ENCODE assay signal across 11 cellular contexts in genomic region chr13:46795321-46795720, GRCh38. TPM values are rescaled to one million over a fixed set of nuclear protein-coding genes. Genes with fewer than 3 reads are reported as not detected.
DNase-seq lines count a peak whose midpoint lies in the region; ATAC-seq and TF ChIP-seq lines count a peak whose summit lies in the region.
"Had no signal": no experiment of that assay in that cellular context is flagged by ENCODE, and none has a peak within 500 bp of the region (broad histone marks: within the 10 kb centered on the region; RNA-seq: fewer than 3 reads in every experiment).

No MANE protein-coding gene starts in this region.

- peak overlapping the region; percentile 69 for H3K4me2 ChIP-seq in OCI-LY7 (ENCODE audit: low read length)

- intact Hi-C loops in OCI-LY7 (cut with micrococcal nuclease; ENCODE audit: unreplicated experiment), result no loop called here

- H3K9me3 ChIP-seq in OCI-LY7 (ENCODE audit: low read length), result no peaks in the 10 kb centered on the region

- peaks cover 17% of the 10 kb centered on the region for H3K4me1 ChIP-seq in OCI-LY7 (ENCODE audit: insufficient read depth, low read length, poor library complexity, severe bottlenecking)

- H3K9me3 Mint-ChIP-seq in progenitor cell of endocrine pancreas (ENCODE audit: low read depth), result no peaks in the 10 kb centered on the region

- CTCF ChIA-PET in OCI-LY7 (lab: Charles Lee; ENCODE audit: unreplicated experiment), result no interaction called here

- H3K27ac Mint-ChIP-seq in progenitor cell of endocrine pancreas, result no peak overlapping the region

- H3K27me3 Mint-ChIP-seq in progenitor cell of endocrine pancreas, result no peaks in the 10 kb centered on the region

- H3K9me2 ChIP-seq in OCI-LY7 (ENCODE audit: insufficient read depth, low read length), result no peaks in the 10 kb centered on the region

- no peak for ATAC-seq in HG03039 (IDR thresholded peaks at IDR 0.05; ENCODE audit: unreplicated experiment)

- H3K4me3 Mint-ChIP-seq in progenitor cell of endocrine pancreas (ENCODE audit: low read depth), result peak overlapping the region; percentile 56

- TF ChIP-seq CTCF in OCI-LY7 (conservative IDR thresholded peaks at IDR 0.05; ENCODE audit: low read length) (no peak), coronary artery (IDR thresholded peaks at IDR 0.05) (no peak), progenitor cell of endocrine pancreas (IDR thresholded peaks at IDR 0.05; ENCODE audit: unreplicated experiment) (no peak)

- POLR2A ChIA-PET in OCI-LY7 (lab: Charles Lee), result interaction anchor here (1.2 kb wide), 1 partner anchor 11 kb away, joined by 8 read pairs; no protein-coding TSS in a partner anchor

- H3K27ac ChIP-seq in OCI-LY7 (ENCODE audit: low read depth, low read length, poor library complexity, severe bottlenecking) (no peak overlapping the region), coronary artery (no peak overlapping the region)

- H2AFZ ChIP-seq in OCI-LY7 (ENCODE audit: low read length), result no peak overlapping the region

- H3K36me3 ChIP-seq in OCI-LY7 (ENCODE audit: insufficient read depth, low read length), result peaks cover 12% of the 10 kb centered on the region

- no TSS peak for BruUV-seq in OCI-LY7 (replicated peaks; lab: Mats Ljungman, UMichigan)

- DNase-seq in activated CD4-positive, alpha-beta T cell treated with anti-CD3 and anti-CD28 coated beads for 48 hours, result peak; percentile 15
- no peak for DNase-seq in activated CD4-positive, alpha-beta T cell treated with anti-CD3 and anti-CD28 coated beads for 1 hour
- DNase-seq in OCI-LY7 (ENCODE audit: low spot score), result no peak
- DNase-seq in coronary artery (ENCODE audit: low spot score), result no peak
- no peak for DNase-seq in progenitor cell of endocrine pancreas (ENCODE audit: low spot score, unreplicated experiment)
- no peak for DNase-seq in DMS114 treated with DMSO at 0.1 percent for 48 hours (lab: John Stamatoyannopoulos, UW; ENCODE audit: unreplicated experiment)
- no peak for DNase-seq in NOMO-1 treated with dmso at 0.1 percent for 144 hours (lab: John Stamatoyannopoulos, UW; ENCODE audit: unreplicated experiment)
- DNase-seq: activated CD4-positive, alpha-beta T cell treated with anti-CD3 and anti-CD28 coated beads, Interleukin-2, amount 50 U/mL, for 48 hours; foreskin melanocyte; NCI-H2081 treated with DMSO at 0.1 percent for 48 hours had no signal

- peaks cover 16% of the 10 kb centered on the region for H3K4me1 Mint-ChIP-seq in progenitor cell of endocrine pancreas (ENCODE audit: low read depth)

- no peaks in the 10 kb centered on the region for H4K20me1 ChIP-seq in OCI-LY7 (ENCODE audit: insufficient read depth, low read length)

- H3K79me2 ChIP-seq in OCI-LY7 (ENCODE audit: insufficient read depth, low read depth, low read length), result peaks cover 14% of the 10 kb centered on the region; the same call in 1 of the 2 replicates

- H3K4me3 ChIP-seq in OCI-LY7 (ENCODE audit: low read depth, low read length, poor library complexity, severe bottlenecking) (no peak overlapping the region), coronary artery (peak overlapping the region; percentile 16)

- H3K36me3 Mint-ChIP-seq in progenitor cell of endocrine pancreas (ENCODE audit: insufficient read depth), result peaks cover 11% of the 10 kb centered on the region

RNA-seq across cellular contexts. Expression of gene ESD, which starts 1.6 kb away (rescaled TPM):
- 30.2 and 48.0 TPM in 2 replicates for total RNA-seq in OCI-LY7 (2014; rRNA removed; shearing (Covaris generic))
- total RNA-seq in OCI-LY7 (2022) (41.6 and 44.1 TPM in 2 replicates), progenitor cell of endocrine pancreas (96.9 and 98.5 TPM in 2 replicates)
